Comparison of ENCODE assay signal across 11 cellular contexts in the genomic region with DNA sequence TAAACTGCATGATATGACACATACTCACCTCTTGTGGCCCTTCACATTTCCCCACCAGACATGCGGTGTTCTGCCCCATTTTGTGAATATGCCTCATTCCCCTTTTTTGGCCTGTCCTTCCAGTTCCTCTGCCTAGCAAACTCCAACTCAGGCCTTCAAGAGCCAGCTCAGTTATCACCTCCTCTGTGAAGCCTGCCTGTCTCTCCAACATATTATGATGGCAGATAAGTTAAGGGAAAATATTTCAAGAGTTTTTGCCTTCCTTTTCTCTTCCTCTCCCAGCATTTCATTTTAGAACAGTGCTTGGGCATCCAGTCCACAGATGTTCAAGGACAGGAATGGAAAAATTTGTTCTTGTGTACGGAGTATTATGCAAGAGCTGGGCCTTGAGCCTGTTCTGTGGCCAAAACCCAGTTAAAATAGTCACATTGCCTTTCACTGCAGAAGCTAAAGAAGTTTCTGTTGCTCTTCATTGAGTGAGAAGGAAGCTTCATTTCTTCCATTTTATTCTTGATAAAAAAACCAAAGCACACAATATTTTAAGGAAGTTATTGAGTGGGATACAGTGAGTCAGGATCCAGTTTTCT.
DNase-seq lines count a peak whose midpoint lies in the region; ATAC-seq and TF ChIP-seq lines count a peak whose summit lies in the region.
"Had no signal": no experiment of that assay in that cellular context is flagged by ENCODE, and none has a peak within 500 bp of the region (broad histone marks: within the 10 kb centered on the region; RNA-seq: fewer than 3 reads in every experiment).

No MANE protein-coding gene starts in this region.

- dilution Hi-C loops in IMR-90 (cut with HindIII; ENCODE audit: low sequenced_read_pairs, unreplicated experiment) = no loop called here

- H2AFZ ChIP-seq in IMR-90 (replicated peaks; ENCODE audit: low read length, poor library complexity) = no peak overlapping the region

- intact Hi-C loops in IMR-90 (cut with micrococcal nuclease) = no loop called here

- peaks cover 30 to 59% of the 10 kb centered on the region in 2 experiments for H3K79me1 ChIP-seq in IMR-90 (ENCODE audit: low read depth in 1 of 2, low read length in 2 of 2)

- H3K4me1 ChIP-seq in IMR-90 (ENCODE audit: control insufficient read depth, insufficient read depth, low read length) (peaks cover 23% of the 10 kb centered on the region), esophagus (ENCODE audit: control insufficient read depth in 2 of 2, insufficient read depth in 2 of 2, low read length in 1 of 2) (no peaks in the 10 kb centered on the region), subcutaneous abdominal adipose tissue (ENCODE audit: control insufficient read depth in 5 of 5, insufficient read depth in 5 of 5, low read length in 5 of 5) (peaks cover 6 to 55% (median 48%) of the 10 kb centered on the region in 5 donors)

- H3K4me3 Mint-ChIP-seq in mesothelial cell of epicardium = no peak overlapping the region
- H3K4me3 Mint-ChIP-seq in activated naive CD8-positive, alpha-beta T cell treated with anti-CD3 and anti-CD28 coated beads, Interleukin-2, amount 50 U/mL, for 24 hours = no peak overlapping the region

- peak; percentile 54 for DNase-seq in IMR-90
- DNase-seq in mesothelial cell of epicardium (ENCODE audit: low spot score in 2 of 2, unreplicated experiment in 2 of 2) = no peak
- DNase-seq in activated naive CD8-positive, alpha-beta T cell treated with anti-CD3 and anti-CD28 coated beads, Interleukin-2, amount 50 U/mL, for 24 hours = no peak
- no peak for DNase-seq in NCI-H1694 treated with DMSO at 0.1 percent for 48 hours (lab: John Stamatoyannopoulos, UW)
- DNase-seq in NCI-H2029 (lab: John Stamatoyannopoulos, UW) = no peak
- DNase-seq: cerebellar nuclear complex, H7, NCI-H1436 had no signal

- no peaks in the 10 kb centered on the region for H3K9me3 Mint-ChIP-seq in mesothelial cell of epicardium
- H3K9me3 Mint-ChIP-seq in activated naive CD8-positive, alpha-beta T cell treated with anti-CD3 and anti-CD28 coated beads, Interleukin-2, amount 50 U/mL, for 24 hours = no peaks in the 10 kb centered on the region

- CTCF ChIA-PET in IMR-90 (lab: Yijun Ruan, JAX) = no interaction called here

- H3K56ac ChIP-seq in IMR-90 (ENCODE audit: extremely low read depth, insufficient read depth, low read length) = no peak overlapping the region

- peaks cover 17% of the 10 kb centered on the region for H3K36me3 Mint-ChIP-seq in mesothelial cell of epicardium
- peaks cover 28% of the 10 kb centered on the region for H3K36me3 Mint-ChIP-seq in activated naive CD8-positive, alpha-beta T cell treated with anti-CD3 and anti-CD28 coated beads, Interleukin-2, amount 50 U/mL, for 24 hours (ENCODE audit: low read depth)

- H3K9me3 ChIP-seq in IMR-90 (ENCODE audit: control insufficient read depth, insufficient read depth, low read length) = no peaks in the 10 kb centered on the region
- no peaks in the 10 kb centered on the region for H3K9me3 ChIP-seq in esophagus (ENCODE audit: control insufficient read depth in 2 of 2, insufficient read depth in 1 of 2, low read depth in 1 of 2, low read length in 1 of 2)
- no peaks in the 10 kb centered on the region for H3K9me3 ChIP-seq in subcutaneous abdominal adipose tissue (ENCODE audit: control insufficient read depth in 5 of 5, low read length in 5 of 5)

- TF ChIP-seq RAD21 in IMR-90 (IDR thresholded peaks at IDR 0.05; ENCODE audit: low read length) = no peak

- no peaks in the 10 kb centered on the region for H3K27me3 ChIP-seq in IMR-90 (ENCODE audit: control insufficient read depth, insufficient read depth, low read length)
- H3K27me3 ChIP-seq in esophagus (ENCODE audit: control insufficient read depth in 1 of 2, insufficient read depth in 2 of 2, low read length in 2 of 2) = no peaks in the 10 kb centered on the region
- no peaks in the 10 kb centered on the region for H3K27me3 ChIP-seq in subcutaneous abdominal adipose tissue (ENCODE audit: control insufficient read depth in 5 of 5, insufficient read depth in 4 of 5, low read length in 5 of 5)

- H4K8ac ChIP-seq in IMR-90 (ENCODE audit: low read depth in 2 of 2, low read length in 2 of 2) = no peak overlapping the region

- peaks cover 35% of the 10 kb centered on the region for H3K36me3 ChIP-seq in IMR-90 (ENCODE audit: control insufficient read depth, insufficient read depth, low read length)
- H3K36me3 ChIP-seq in esophagus (ENCODE audit: control insufficient read depth in 2 of 2, insufficient read depth in 2 of 2, low read length in 1 of 2) = no peaks in the 10 kb centered on the region
- H3K36me3 ChIP-seq in subcutaneous abdominal adipose tissue (ENCODE audit: control insufficient read depth in 5 of 5, insufficient read depth in 5 of 5, low read length in 5 of 5) = peaks cover 10 to 28% (median 16%) of the 10 kb centered on the region in 5 donors

- H2BK120ac ChIP-seq in IMR-90 (ENCODE audit: low read depth, low read length) = no peak overlapping the region

- no peak overlapping the region for H4K91ac ChIP-seq in IMR-90 (ENCODE audit: insufficient read depth, low read depth, low read length)

- peak overlapping the region; percentile 13 for H3K27ac Mint-ChIP-seq in mesothelial cell of epicardium
- no peak overlapping the region for H3K27ac Mint-ChIP-seq in activated naive CD8-positive, alpha-beta T cell treated with anti-CD3 and anti-CD28 coated beads, Interleukin-2, amount 50 U/mL, for 24 hours

- TF ChIP-seq POLR2A in IMR-90 (IDR thresholded peaks at IDR 0.05; ENCODE audit: low read depth, low read length) = no peak

- H3K9me1 ChIP-seq in IMR-90 (ENCODE audit: insufficient read depth, low read length) = peaks cover 18% of the 10 kb centered on the region

- ATAC-seq in IMR-90 (ENCODE audit: low read depth) (peak; percentile 13; the same call in 1 of the 2 replicates), HG03135 (IDR thresholded peaks at IDR 0.05; ENCODE audit: unreplicated experiment) (no peak)
- no peak for ATAC-seq in activated naive CD8-positive, alpha-beta T cell treated with anti-CD3 and anti-CD28 coated beads, Interleukin-2, amount 50 U/mL, for 24 hours

- no peak overlapping the region for H2BK15ac ChIP-seq in IMR-90 (ENCODE audit: low read depth, low read length)

- no peak overlapping the region for H2BK20ac ChIP-seq in IMR-90 (ENCODE audit: low read depth, low read length)

- WGBS in IMR-90 (ENCODE audit: extremely low coverage in 2 of 2, insufficient read length in 1 of 2), 2 experiments = 100% methylated on average over 1 of the region's 2 CpGs; no CpG with 5 or more reads in 1 of the 2 experiments
- 79 to 80% methylated on average over 2 of the region's 2 CpGs for WGBS in esophagus, 2 donors

- H3K4me3 ChIP-seq in IMR-90 (ENCODE audit: insufficient read depth, low read depth, low read length) = no peak overlapping the region
- H3K4me3 ChIP-seq in esophagus (ENCODE audit: low read depth in 1 of 2, low read length in 2 of 2) = no peak overlapping the region
- no peak overlapping the region for H3K4me3 ChIP-seq in subcutaneous abdominal adipose tissue (ENCODE audit: low read depth in 1 of 5, low read length in 5 of 5)

- no peak overlapping the region for H3K4ac ChIP-seq in IMR-90 (ENCODE audit: low read depth, low read length)

- H3K18ac ChIP-seq in IMR-90 (ENCODE audit: low read depth, low read length) = no peak overlapping the region

- H3K4me1 Mint-ChIP-seq in mesothelial cell of epicardium = peaks cover 39% of the 10 kb centered on the region
- H3K4me1 Mint-ChIP-seq in activated naive CD8-positive, alpha-beta T cell treated with anti-CD3 and anti-CD28 coated beads, Interleukin-2, amount 50 U/mL, for 24 hours = no peaks in the 10 kb centered on the region

- peak overlapping the region; percentile 8; the same call in 1 of the 2 replicates for H3K27ac ChIP-seq in IMR-90 (ENCODE audit: insufficient read depth, low read length)
- H3K27ac ChIP-seq in esophagus (ENCODE audit: low read depth in 2 of 2, low read length in 1 of 2) = peak overlapping the region; percentile 53 to 68
- H3K27ac ChIP-seq in subcutaneous abdominal adipose tissue (ENCODE audit: low read depth, low read length) = peak overlapping the region; percentile 87

- BruUV-seq in IMR-90 (replicated peaks; lab: Mats Ljungman, UMichigan) = no TSS peak

- H2AK5ac ChIP-seq in IMR-90 (ENCODE audit: low read depth, low read length) = no peak overlapping the region

- H2AK9ac ChIP-seq in IMR-90 (replicated peaks; ENCODE audit: low read depth, low read length, poor library complexity) = no peak overlapping the region

- no peak overlapping the region for H3K9ac ChIP-seq in IMR-90 (ENCODE audit: low read depth, low read length)
- H3K9ac ChIP-seq in subcutaneous abdominal adipose tissue (ENCODE audit: low read length in 5 of 5) = peak overlapping the region in 1 of 5 donors; percentile 45

- POLR2A ChIA-PET in IMR-90 (lab: Charles Lee; ENCODE audit: unreplicated experiment) = no interaction called here

- H3K14ac ChIP-seq in IMR-90 (replicated peaks; ENCODE audit: low read depth, low read length) = peak overlapping the region; percentile 53; the same call in 1 of the 2 replicates

- peak overlapping the region; percentile 17; the same call in 1 of the 2 replicates for H3K23ac ChIP-seq in IMR-90 (ENCODE audit: low read depth, low read length)

- H3K4me2 ChIP-seq in IMR-90 (ENCODE audit: low read depth, low read length) = no peak overlapping the region

- H4K20me1 ChIP-seq in IMR-90 (ENCODE audit: insufficient read depth, low read length) = peaks cover 17% of the 10 kb centered on the region

- peak overlapping the region; percentile 19; the same call in 1 of the 2 replicates for H4K5ac ChIP-seq in IMR-90 (ENCODE audit: low read depth, low read length)

- no peak for TF ChIP-seq CTCF in IMR-90 (conservative IDR thresholded peaks at IDR 0.05; ENCODE audit: low read depth, low read length)
- no peak for TF ChIP-seq CTCF in mesothelial cell of epicardium (IDR thresholded peaks at IDR 0.05; ENCODE audit: unreplicated experiment)

- H2BK5ac ChIP-seq in IMR-90 (ENCODE audit: low read depth, low read length, poor library complexity, severe bottlenecking) = peak overlapping the region; percentile 11

- H3K27me3 Mint-ChIP-seq in mesothelial cell of epicardium (ENCODE audit: low read depth) = no peaks in the 10 kb centered on the region
- no peaks in the 10 kb centered on the region for H3K27me3 Mint-ChIP-seq in activated naive CD8-positive, alpha-beta T cell treated with anti-CD3 and anti-CD28 coated beads, Interleukin-2, amount 50 U/mL, for 24 hours

- in situ Hi-C loops in IMR-90 (cut with MboI; ENCODE audit: low sequenced_read_pairs) = no loop called here

TF ChIP-seq in IMR-90, 13 proteins besides CTCF, POLR2A, EP300 and RAD21 (continues in another document):
- TF ChIP-seq, protein P1, sequence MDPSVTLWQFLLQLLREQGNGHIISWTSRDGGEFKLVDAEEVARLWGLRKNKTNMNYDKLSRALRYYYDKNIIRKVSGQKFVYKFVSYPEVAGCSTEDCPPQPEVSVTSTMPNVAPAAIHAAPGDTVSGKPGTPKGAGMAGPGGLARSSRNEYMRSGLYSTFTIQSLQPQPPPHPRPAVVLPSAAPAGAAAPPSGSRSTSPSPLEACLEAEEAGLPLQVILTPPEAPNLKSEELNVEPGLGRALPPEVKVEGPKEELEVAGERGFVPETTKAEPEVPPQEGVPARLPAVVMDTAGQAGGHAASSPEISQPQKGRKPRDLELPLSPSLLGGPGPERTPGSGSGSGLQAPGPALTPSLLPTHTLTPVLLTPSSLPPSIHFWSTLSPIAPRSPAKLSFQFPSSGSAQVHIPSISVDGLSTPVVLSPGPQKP (IDR thresholded peaks at IDR 0.05; ENCODE audit: borderline replicate concordance, low read depth, low read length) = no peak
- no peak for TF ChIP-seq NFE2L2 (IDR thresholded peaks at IDR 0.05; ENCODE audit: low read depth, low read length)

Comparison
In these comparisons a context has a peak if more than half of its experiments do, and no peak if none do; other contexts are left out.
1. H3K27ac ChIP-seq: peak in every context shown above with its lines; median percentile 87 in subcutaneous abdominal adipose tissue; 60 in esophagus; 8 in IMR-90.